ENCODE assay signal across 15 cellular contexts in the genomic region with DNA sequence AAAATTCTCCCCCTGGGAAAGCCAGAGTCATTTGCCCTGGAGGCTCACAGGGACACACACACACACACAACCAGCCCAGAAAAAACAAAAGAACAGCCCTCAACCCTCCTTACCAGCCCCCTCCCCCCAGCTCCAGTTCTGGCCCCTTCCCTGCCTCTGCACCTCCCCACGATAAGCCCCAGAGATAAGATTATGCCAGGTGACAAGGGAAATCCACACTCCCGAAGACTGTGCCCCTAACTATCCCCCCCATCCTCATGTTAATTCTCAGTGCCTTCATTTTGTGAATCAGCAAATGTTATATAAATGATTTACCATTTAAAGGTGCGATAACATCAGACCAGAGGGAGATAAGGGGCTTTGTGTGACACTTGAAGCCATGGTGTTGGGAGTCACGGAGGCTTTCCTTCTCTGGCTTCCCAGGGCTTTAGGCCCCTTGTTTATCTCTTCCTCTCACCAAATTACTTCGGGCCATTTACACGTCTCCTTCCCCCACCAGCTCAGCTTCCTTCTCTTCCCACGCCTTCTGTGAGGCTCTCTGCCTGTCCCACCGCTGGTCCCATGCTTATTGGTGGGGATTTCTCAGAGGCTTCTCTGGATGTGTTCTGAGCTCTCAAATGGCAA. TPM values are rescaled to one million over a fixed set of nuclear protein-coding genes. Genes with fewer than 3 reads are reported as not detected.
DNase-seq lines count a peak whose midpoint lies in the region; ATAC-seq, FAIRE-seq and TF ChIP-seq lines count a peak whose summit lies in the region.
"Had no signal": no experiment of that assay in that cellular context is flagged by ENCODE, and none has a peak within 500 bp of the region (broad histone marks: within the 10 kb centered on the region; RNA-seq: fewer than 3 reads in every experiment).

No MANE protein-coding gene starts in this region.

- no peak overlapping the region for H3K4me3 Mint-ChIP-seq in memory B cell
- H3K4me3 Mint-ChIP-seq: CD8-positive, alpha-beta memory T cell had no signal

- no peaks in the 10 kb centered on the region for H3K36me3 Mint-ChIP-seq in memory B cell
- H3K36me3 Mint-ChIP-seq: CD8-positive, alpha-beta memory T cell had no signal

- DNase-seq in H4 (ENCODE audit: low spot score) (peak; percentile 29), SJCRH30 (peak; percentile 16 to 45), memory B cell (ENCODE audit: low spot score in 2 of 2) (no peak), thoracic aorta (ENCODE audit: low spot score) (no peak), left lung (no peak), OCI-M1 (lab: John Stamatoyannopoulos, UW) (no peak), urothelium cell line (ENCODE audit: low spot score) (no peak)
- DNase-seq: CD8-positive, alpha-beta memory T cell; DMS153; NCI-H1048; NCI-H1694; NCI-H2107; NCI-H345; NCI-H69; Right ventricle myocardium superior had no signal

- TF ChIP-seq CTCF in thoracic aorta (IDR thresholded peaks at IDR 0.05): no peak
- TF ChIP-seq CTCF in left lung (IDR thresholded peaks at IDR 0.05): no peak

- no peaks in the 10 kb centered on the region for H3K4me1 ChIP-seq in SJCRH30
- H3K4me1 ChIP-seq in thoracic aorta (ENCODE audit: control insufficient read depth in 1 of 2, low read depth in 2 of 2): peaks cover 9 to 38% of the 10 kb centered on the region in 2 donors
- H3K4me1 ChIP-seq in left lung: peaks cover 0 to 5% of the 10 kb centered on the region in 2 donors

- no peak overlapping the region for H3K4me3 ChIP-seq in SJCRH30
- no peak overlapping the region for H3K4me3 ChIP-seq in thoracic aorta
- no peak overlapping the region for H3K4me3 ChIP-seq in left lung

- peaks cover 3% of the 10 kb centered on the region for H3K4me1 Mint-ChIP-seq in memory B cell

- H3K36me3 ChIP-seq in SJCRH30 (no peaks in the 10 kb centered on the region), thoracic aorta (no peaks in the 10 kb centered on the region), left lung (no peaks in the 10 kb centered on the region)

- ATAC-seq in memory B cell (ENCODE audit: low read depth) (no peak), thoracic aorta (ENCODE audit: insufficient number of reproducible peaks, low FRiP score, low read depth) (no peak), left lung (no peak)

- peak overlapping the region; percentile 15 for H3K27ac Mint-ChIP-seq in memory B cell
- H3K27ac Mint-ChIP-seq: CD8-positive, alpha-beta memory T cell had no signal

- no peaks in the 10 kb centered on the region for H3K9me3 Mint-ChIP-seq in memory B cell

- H3K9me3 ChIP-seq in SJCRH30 (replicated peaks) (no peaks in the 10 kb centered on the region), thoracic aorta (no peaks in the 10 kb centered on the region), left lung (no peaks in the 10 kb centered on the region)

- peaks cover 36% of the 10 kb centered on the region for H3K27me3 Mint-ChIP-seq in memory B cell

- H3K27me3 ChIP-seq in SJCRH30 (no peaks in the 10 kb centered on the region), thoracic aorta (replicated peaks; ENCODE audit: insufficient read depth) (no peaks in the 10 kb centered on the region), left lung (peaks cover 32 to 94% of the 10 kb centered on the region in 2 donors)

- intact Hi-C loops in left lung (cut with DNase I): loop anchor here (10.0 kb wide), 3 partner anchors 758 to 1148 kb away; no protein-coding TSS in a partner anchor

- H3K27ac ChIP-seq in SJCRH30: no peak overlapping the region
- H3K27ac ChIP-seq in thoracic aorta: peak overlapping the region; percentile 21 to 24
- H3K27ac ChIP-seq in left lung: no peak overlapping the region

- no peak for FAIRE-seq in urothelium cell line (lab: Jason Lieb, UNC)

RNA-seq across cellular contexts. Expression of a gene that starts 12.5 kb away (rescaled TPM):
- 4.8 and 4.9 TPM in 2 replicates for total RNA-seq in H4 (2014; rRNA removed; shearing (Covaris generic))
- 7.2 TPM in 2 replicates for total RNA-seq in SJCRH30 (2014; rRNA removed; shearing (Covaris generic))
- total RNA-seq in thoracic aorta (100 to 1,000 TPM; 103 to 109 TPM), left lung (1 to 10 TPM; 1.8 to 3.4 TPM)
- total RNA-seq: CD8-positive, alpha-beta memory T cell had no signal

Comparison
In these comparisons a context has a peak if more than half of its experiments do, and no peak if none do; other contexts are left out.
1. DNase-seq: peak in H4 (single experiment) and SJCRH30 (2 of 2); none in memory B cell (0 of 2), thoracic aorta (single experiment), left lung (0 of 2), OCI-M1 (single experiment) and urothelium cell line (single experiment).
2. H3K27ac ChIP-seq: peak in thoracic aorta (2 of 2); none in SJCRH30 (single experiment) and left lung (0 of 2).
3. RNA of a gene that starts 12.5 kb away (total RNA-seq): 103 to 109 TPM in thoracic aorta; 7.2 TPM in SJCRH30, 4.8 to 4.9 TPM in H4 and 1.8 to 3.4 TPM in left lung; every median in the first group is over 10 times any median in the second.